18 cellular contexts compared by ENCODE assay signal in the genomic region with DNA sequence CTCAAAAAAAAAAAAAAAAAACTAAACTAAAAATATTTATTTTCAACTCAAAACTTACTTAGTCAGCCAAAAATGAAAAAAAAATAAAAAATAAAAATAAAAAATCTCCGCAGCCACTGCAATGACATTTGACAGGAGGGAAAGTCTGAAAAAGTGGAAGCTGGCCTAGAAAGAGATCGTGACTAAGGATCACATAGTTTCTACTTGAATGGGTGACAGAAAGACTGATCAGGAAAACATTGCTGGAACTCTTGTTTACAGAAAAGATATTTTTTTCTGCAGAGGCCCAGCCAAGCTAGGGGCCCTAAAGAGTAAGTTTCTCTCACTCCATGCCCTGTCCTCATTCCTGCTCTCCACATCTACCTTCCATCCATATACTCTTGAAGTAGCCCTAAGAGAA.
DNase-seq lines count a peak whose midpoint lies in the region; ATAC-seq and TF ChIP-seq lines count a peak whose summit lies in the region.
"Had no signal": no experiment of that assay in that cellular context is flagged by ENCODE, and none has a peak within 500 bp of the region (broad histone marks: within the 10 kb centered on the region; RNA-seq: fewer than 3 reads in every experiment).

No MANE protein-coding gene starts in this region.

- 74% methylated on average over 2 of the region's 2 CpGs for WGBS in smooth muscle cell (ENCODE audit: low lambda C conversion rate)

- H3K9me3 Mint-ChIP-seq in GM23338: no peaks in the 10 kb centered on the region

- TF ChIP-seq CTCF in GM23338 (conservative IDR thresholded peaks at IDR 0.05; ENCODE audit: low read depth in 2 of 2) (no peak), fibroblast of lung (conservative IDR thresholded peaks at IDR 0.05 in 1 of 2, IDR thresholded peaks at IDR 0.05 in 1 of 2; ENCODE audit: low read depth in 1 of 2, low read length in 2 of 2) (no peak), smooth muscle cell (IDR thresholded peaks at IDR 0.05; ENCODE audit: borderline replicate concordance, insufficient read depth, poor library complexity, severe bottlenecking) (no peak), colonic mucosa (IDR thresholded peaks at IDR 0.05) (no peak)

- H3K36me3 ChIP-seq in GM23338 (ENCODE audit: insufficient read depth) (no peaks in the 10 kb centered on the region), fibroblast of lung (ENCODE audit: control insufficient read depth, insufficient read depth, low read length) (no peaks in the 10 kb centered on the region), smooth muscle cell (ENCODE audit: low read depth) (no peaks in the 10 kb centered on the region), SJCRH30 (no peaks in the 10 kb centered on the region), colonic mucosa (no peaks in the 10 kb centered on the region)

- H3K27ac ChIP-seq in GM23338 (ENCODE audit: low read depth): no peak overlapping the region
- no peak overlapping the region for H3K27ac ChIP-seq in fibroblast of lung (ENCODE audit: insufficient read depth, low read length)
- no peak overlapping the region for H3K27ac ChIP-seq in smooth muscle cell (ENCODE audit: low read depth)
- no peak overlapping the region for H3K27ac ChIP-seq in SJCRH30
- no peak overlapping the region for H3K27ac ChIP-seq in colonic mucosa
- H3K27ac ChIP-seq: RWPE1 had no signal

- no peak overlapping the region for H3K4me2 ChIP-seq in GM23338
- H3K4me2 ChIP-seq in fibroblast of lung (ENCODE audit: extremely low read depth, insufficient read depth, low read length): no peak overlapping the region
- H3K4me2 ChIP-seq in smooth muscle cell: no peak overlapping the region

- H3K9ac ChIP-seq in fibroblast of lung (ENCODE audit: insufficient read depth, low read length) (no peak overlapping the region), smooth muscle cell (ENCODE audit: low read depth) (no peak overlapping the region), colonic mucosa (ENCODE audit: low read depth in 2 of 2, low read length in 2 of 2) (no peak overlapping the region)

- H2AFZ ChIP-seq in GM23338: peak overlapping the region; percentile 43; the same call in 1 of the 2 replicates
- peak overlapping the region; percentile 41 for H2AFZ ChIP-seq in fibroblast of lung (ENCODE audit: low read length)
- peak overlapping the region; percentile 55 for H2AFZ ChIP-seq in smooth muscle cell (ENCODE audit: low read depth)

- H3K4me1 ChIP-seq in GM23338 (ENCODE audit: insufficient read depth) (no peaks in the 10 kb centered on the region), fibroblast of lung (ENCODE audit: control insufficient read depth, extremely low read depth, insufficient read depth, low read length) (no peaks in the 10 kb centered on the region), smooth muscle cell (ENCODE audit: low read depth) (no peaks in the 10 kb centered on the region), SJCRH30 (no peaks in the 10 kb centered on the region), colonic mucosa (no peaks in the 10 kb centered on the region)

- no peak overlapping the region for H3K4me3 Mint-ChIP-seq in GM23338
- H3K4me3 Mint-ChIP-seq: HFFc6 had no signal

- intact Hi-C loops in colonic mucosa (cut with DNase I): no loop called here

- H3K9me2 ChIP-seq in GM23338 (ENCODE audit: insufficient read depth): no peaks in the 10 kb centered on the region

- no peak overlapping the region for H3K27ac Mint-ChIP-seq in GM23338
- H3K27ac Mint-ChIP-seq: HFFc6 had no signal

- no peak for DNase-seq in GM23338 (ENCODE audit: low spot score)
- peak in 1 of 2 donors; percentile 49 for DNase-seq in fibroblast of lung (ENCODE audit: low read depth in 2 of 2)
- no peak for DNase-seq in smooth muscle cell (lab: John Stamatoyannopoulos, UW; ENCODE audit: unreplicated experiment)
- DNase-seq in SJCRH30: no peak
- no peak for DNase-seq in mucosa of gallbladder (ENCODE audit: low spot score)
- DNase-seq in colonic mucosa: no peak
- DNase-seq: C1 segment of cervical spinal cord, DMS79 treated with DMSO at 0.1 percent for 48 hours, HFFc6, MV-4-11, NCI-H1417, NCI-H2029, NCI-H2171, NCI-H446 treated with DMSO at 0.1 percent for 48 hours, PC-3 had no signal

- no peaks in the 10 kb centered on the region for H3K27me3 Mint-ChIP-seq in GM23338 (ENCODE audit: insufficient read depth, low read depth, poor library complexity)

- no peaks in the 10 kb centered on the region for H3K4me1 Mint-ChIP-seq in GM23338

- ATAC-seq in GM23338 (no peak), HG03095 (IDR thresholded peaks at IDR 0.05; ENCODE audit: unreplicated experiment) (no peak)
- ATAC-seq: GM12878, PC-3 had no signal

- no peaks in the 10 kb centered on the region for H4K20me1 ChIP-seq in GM23338 (replicated peaks; ENCODE audit: insufficient read depth)
- H4K20me1 ChIP-seq in fibroblast of lung (ENCODE audit: control insufficient read depth, extremely low read depth, insufficient read depth, low read length): no peaks in the 10 kb centered on the region
- H4K20me1 ChIP-seq in smooth muscle cell (ENCODE audit: low read depth): no peaks in the 10 kb centered on the region

- H3F3A ChIP-seq in GM23338 (replicated peaks; ENCODE audit: low read depth) (no peaks in the 10 kb centered on the region), smooth muscle cell (ENCODE audit: low read depth) (no peaks in the 10 kb centered on the region)

- H3K4me3 ChIP-seq in GM23338 (no peak overlapping the region), fibroblast of lung (replicated peaks in 1 of 4; ENCODE audit: control extremely low read depth in 1 of 4, insufficient read depth in 1 of 4, low read depth in 3 of 4, low read length in 4 of 4) (no peak overlapping the region), smooth muscle cell (no peak overlapping the region), SJCRH30 (no peak overlapping the region), colonic mucosa (no peak overlapping the region)
- H3K4me3 ChIP-seq: GM12878 had no signal

- no peaks in the 10 kb centered on the region for H3K27me3 ChIP-seq in GM23338 (ENCODE audit: insufficient read depth)
- no peaks in the 10 kb centered on the region for H3K27me3 ChIP-seq in fibroblast of lung (ENCODE audit: control insufficient read depth, insufficient read depth, low read length)
- H3K27me3 ChIP-seq in smooth muscle cell (ENCODE audit: low read depth): no peaks in the 10 kb centered on the region
- 0 out of 2 replicates have a peak, but pooled peaks cover 2% of the 10 kb centered on the region for H3K27me3 ChIP-seq in SJCRH30
- no peaks in the 10 kb centered on the region for H3K27me3 ChIP-seq in colonic mucosa

- H3K79me2 ChIP-seq in GM23338 (replicated peaks; ENCODE audit: insufficient read depth) (no peaks in the 10 kb centered on the region), fibroblast of lung (ENCODE audit: control insufficient read depth, insufficient read depth, low read length) (no peaks in the 10 kb centered on the region), smooth muscle cell (ENCODE audit: low read depth) (no peaks in the 10 kb centered on the region)

- H3K9me3 ChIP-seq in fibroblast of lung (ENCODE audit: control insufficient read depth, insufficient read depth, low read depth, low read length) (no peaks in the 10 kb centered on the region), smooth muscle cell (replicated peaks; ENCODE audit: low read depth) (no peaks in the 10 kb centered on the region), SJCRH30 (replicated peaks) (no peaks in the 10 kb centered on the region), colonic mucosa (no peaks in the 10 kb centered on the region)

- no peaks in the 10 kb centered on the region for H3K36me3 Mint-ChIP-seq in GM23338 (ENCODE audit: low read depth)

TF ChIP-seq in GM23338, 12 proteins besides CTCF, POLR2A, EP300 and RAD21 (continues in another document):
- TF ChIP-seq JUNB (IDR thresholded peaks at IDR 0.05; ENCODE audit: unreplicated experiment) (no peak), ZNF114 (CRISPR knock-in tag; IDR thresholded peaks at IDR 0.05) (no peak), CREB1 (CRISPR knock-in tag; IDR thresholded peaks at IDR 0.05; ENCODE audit: low read depth) (no peak), ZNF331 (CRISPR knock-in tag; IDR thresholded peaks at IDR 0.05; ENCODE audit: low read depth) (no peak)
- TF ChIP-seq, protein P1, sequence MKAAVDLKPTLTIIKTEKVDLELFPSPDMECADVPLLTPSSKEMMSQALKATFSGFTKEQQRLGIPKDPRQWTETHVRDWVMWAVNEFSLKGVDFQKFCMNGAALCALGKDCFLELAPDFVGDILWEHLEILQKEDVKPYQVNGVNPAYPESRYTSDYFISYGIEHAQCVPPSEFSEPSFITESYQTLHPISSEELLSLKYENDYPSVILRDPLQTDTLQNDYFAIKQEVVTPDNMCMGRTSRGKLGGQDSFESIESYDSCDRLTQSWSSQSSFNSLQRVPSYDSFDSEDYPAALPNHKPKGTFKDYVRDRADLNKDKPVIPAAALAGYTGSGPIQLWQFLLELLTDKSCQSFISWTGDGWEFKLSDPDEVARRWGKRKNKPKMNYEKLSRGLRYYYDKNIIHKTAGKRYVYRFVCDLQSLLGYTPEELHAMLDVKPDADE (IDR thresholded peaks at IDR 0.05): no peak
